In genomic region chr15:66803182-66803729, GRCh38 we compare ENCODE assay signal across 1 cellular context.
A peak's percentile ranks its signal among the peaks of the same experiment; 100 is the strongest.
TF ChIP-seq lines count a peak whose summit lies in the region.

No MANE protein-coding gene starts in this region.

TF ChIP-seq in HEK293, 187 proteins besides CTCF, POLR2A, EP300 and RAD21 (continued from another document and continues in another):
- no peak for TF ChIP-seq PRDM6 (tag by site-specific recombination; IDR thresholded peaks at IDR 0.05)
- TF ChIP-seq GLI2 (tag by site-specific recombination; IDR thresholded peaks at IDR 0.05; ENCODE audit: borderline replicate concordance, low read depth), result no peak
- peak; percentile 48; the same call in 1 of the 2 replicates for TF ChIP-seq PBX3 (CRISPR knock-in tag; IDR thresholded peaks at IDR 0.05)
- TF ChIP-seq, protein P1, sequence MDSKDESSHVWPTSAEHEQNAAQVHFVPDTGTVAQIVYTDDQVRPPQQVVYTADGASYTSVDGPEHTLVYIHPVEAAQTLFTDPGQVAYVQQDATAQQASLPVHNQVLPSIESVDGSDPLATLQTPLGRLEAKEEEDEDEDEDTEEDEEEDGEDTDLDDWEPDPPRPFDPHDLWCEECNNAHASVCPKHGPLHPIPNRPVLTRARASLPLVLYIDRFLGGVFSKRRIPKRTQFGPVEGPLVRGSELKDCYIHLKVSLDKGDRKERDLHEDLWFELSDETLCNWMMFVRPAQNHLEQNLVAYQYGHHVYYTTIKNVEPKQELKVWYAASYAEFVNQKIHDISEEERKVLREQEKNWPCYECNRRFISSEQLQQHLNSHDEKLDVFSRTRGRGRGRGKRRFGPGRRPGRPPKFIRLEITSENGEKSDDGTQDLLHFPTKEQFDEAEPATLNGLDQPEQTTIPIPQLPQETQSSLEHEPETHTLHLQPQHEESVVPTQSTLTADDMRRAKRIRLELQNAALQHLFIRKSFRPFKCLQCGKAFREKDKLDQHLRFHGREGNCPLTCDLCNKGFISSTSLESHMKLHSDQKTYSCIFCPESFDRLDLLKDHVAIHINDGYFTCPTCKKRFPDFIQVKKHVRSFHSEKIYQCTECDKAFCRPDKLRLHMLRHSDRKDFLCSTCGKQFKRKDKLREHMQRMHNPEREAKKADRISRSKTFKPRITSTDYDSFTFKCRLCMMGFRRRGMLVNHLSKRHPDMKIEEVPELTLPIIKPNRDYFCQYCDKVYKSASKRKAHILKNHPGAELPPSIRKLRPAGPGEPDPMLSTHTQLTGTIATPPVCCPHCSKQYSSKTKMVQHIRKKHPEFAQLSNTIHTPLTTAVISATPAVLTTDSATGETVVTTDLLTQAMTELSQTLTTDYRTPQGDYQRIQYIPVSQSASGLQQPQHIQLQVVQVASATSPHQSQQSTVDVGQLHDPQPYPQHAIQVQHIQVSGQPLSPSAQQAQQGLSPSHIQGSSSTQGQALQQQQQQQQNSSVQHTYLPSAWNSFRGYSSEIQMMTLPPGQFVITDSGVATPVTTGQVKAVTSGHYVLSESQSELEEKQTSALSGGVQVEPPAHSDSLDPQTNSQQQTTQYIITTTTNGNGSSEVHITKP (tag by site-specific recombination; IDR thresholded peaks at IDR 0.05), result peak; percentile 72
- TF ChIP-seq ZFHX2 (tag by site-specific recombination; conservative IDR thresholded peaks at IDR 0.05), result peak; percentile 47
- TF ChIP-seq ZNF560 (tag by site-specific recombination; IDR thresholded peaks at IDR 0.05; ENCODE audit: borderline replicate concordance), result no peak
- TF ChIP-seq, protein P2, sequence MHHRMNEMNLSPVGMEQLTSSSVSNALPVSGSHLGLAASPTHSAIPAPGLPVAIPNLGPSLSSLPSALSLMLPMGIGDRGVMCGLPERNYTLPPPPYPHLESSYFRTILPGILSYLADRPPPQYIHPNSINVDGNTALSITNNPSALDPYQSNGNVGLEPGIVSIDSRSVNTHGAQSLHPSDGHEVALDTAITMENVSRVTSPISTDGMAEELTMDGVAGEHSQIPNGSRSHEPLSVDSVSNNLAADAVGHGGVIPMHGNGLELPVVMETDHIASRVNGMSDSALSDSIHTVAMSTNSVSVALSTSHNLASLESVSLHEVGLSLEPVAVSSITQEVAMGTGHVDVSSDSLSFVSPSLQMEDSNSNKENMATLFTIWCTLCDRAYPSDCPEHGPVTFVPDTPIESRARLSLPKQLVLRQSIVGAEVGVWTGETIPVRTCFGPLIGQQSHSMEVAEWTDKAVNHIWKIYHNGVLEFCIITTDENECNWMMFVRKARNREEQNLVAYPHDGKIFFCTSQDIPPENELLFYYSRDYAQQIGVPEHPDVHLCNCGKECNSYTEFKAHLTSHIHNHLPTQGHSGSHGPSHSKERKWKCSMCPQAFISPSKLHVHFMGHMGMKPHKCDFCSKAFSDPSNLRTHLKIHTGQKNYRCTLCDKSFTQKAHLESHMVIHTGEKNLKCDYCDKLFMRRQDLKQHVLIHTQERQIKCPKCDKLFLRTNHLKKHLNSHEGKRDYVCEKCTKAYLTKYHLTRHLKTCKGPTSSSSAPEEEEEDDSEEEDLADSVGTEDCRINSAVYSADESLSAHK (tag by site-specific recombination; IDR thresholded peaks at IDR 0.05), result no peak
- no peak for TF ChIP-seq AEBP2 (tag by site-specific recombination; IDR thresholded peaks at IDR 0.05; ENCODE audit: borderline replicate concordance)
- peak; percentile 63; the same call in 1 of the 2 replicates for TF ChIP-seq KLF10 (tag by site-specific recombination; IDR thresholded peaks at IDR 0.05)
- no peak for TF ChIP-seq ZNF501 (tag by site-specific recombination; IDR thresholded peaks at IDR 0.05)
- TF ChIP-seq ZNF18 (tag by site-specific recombination; IDR thresholded peaks at IDR 0.05), result no peak
- TF ChIP-seq, protein P3, sequence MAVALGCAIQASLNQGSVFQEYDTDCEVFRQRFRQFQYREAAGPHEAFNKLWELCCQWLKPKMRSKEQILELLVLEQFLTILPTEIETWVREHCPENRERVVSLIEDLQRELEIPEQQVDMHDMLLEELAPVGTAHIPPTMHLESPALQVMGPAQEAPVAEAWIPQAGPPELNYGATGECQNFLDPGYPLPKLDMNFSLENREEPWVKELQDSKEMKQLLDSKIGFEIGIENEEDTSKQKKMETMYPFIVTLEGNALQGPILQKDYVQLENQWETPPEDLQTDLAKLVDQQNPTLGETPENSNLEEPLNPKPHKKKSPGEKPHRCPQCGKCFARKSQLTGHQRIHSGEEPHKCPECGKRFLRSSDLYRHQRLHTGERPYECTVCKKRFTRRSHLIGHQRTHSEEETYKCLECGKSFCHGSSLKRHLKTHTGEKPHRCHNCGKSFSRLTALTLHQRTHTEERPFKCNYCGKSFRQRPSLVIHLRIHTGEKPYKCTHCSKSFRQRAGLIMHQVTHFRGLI (tag by site-specific recombination; IDR thresholded peaks at IDR 0.05), result no peak
- TF ChIP-seq, protein P4, sequence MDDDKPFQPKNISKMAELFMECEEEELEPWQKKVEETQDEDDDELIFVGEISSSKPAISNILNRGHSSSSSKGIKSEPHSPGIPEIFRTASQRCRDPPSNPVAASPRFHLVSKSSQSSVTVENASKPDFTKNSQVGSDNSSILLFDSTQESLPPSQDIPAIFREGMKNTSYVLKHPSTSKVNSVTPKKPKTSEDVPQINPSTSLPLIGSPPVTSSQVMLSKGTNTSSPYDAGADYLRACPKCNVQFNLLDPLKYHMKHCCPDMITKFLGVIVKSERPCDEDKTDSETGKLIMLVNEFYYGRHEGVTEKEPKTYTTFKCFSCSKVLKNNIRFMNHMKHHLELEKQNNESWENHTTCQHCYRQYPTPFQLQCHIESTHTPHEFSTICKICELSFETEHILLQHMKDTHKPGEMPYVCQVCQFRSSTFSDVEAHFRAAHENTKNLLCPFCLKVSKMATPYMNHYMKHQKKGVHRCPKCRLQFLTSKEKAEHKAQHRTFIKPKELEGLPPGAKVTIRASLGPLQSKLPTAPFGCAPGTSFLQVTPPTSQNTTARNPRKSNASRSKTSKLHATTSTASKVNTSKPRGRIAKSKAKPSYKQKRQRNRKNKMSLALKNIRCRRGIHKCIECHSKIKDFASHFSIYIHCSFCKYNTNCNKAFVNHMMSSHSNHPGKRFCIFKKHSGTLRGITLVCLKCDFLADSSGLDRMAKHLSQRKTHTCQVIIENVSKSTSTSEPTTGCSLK (tag by site-specific recombination; IDR thresholded peaks at IDR 0.05), result no peak
- TF ChIP-seq HOXD13 (CRISPR knock-in tag; IDR thresholded peaks at IDR 0.05; ENCODE audit: borderline replicate concordance), result no peak
- TF ChIP-seq, protein P5, sequence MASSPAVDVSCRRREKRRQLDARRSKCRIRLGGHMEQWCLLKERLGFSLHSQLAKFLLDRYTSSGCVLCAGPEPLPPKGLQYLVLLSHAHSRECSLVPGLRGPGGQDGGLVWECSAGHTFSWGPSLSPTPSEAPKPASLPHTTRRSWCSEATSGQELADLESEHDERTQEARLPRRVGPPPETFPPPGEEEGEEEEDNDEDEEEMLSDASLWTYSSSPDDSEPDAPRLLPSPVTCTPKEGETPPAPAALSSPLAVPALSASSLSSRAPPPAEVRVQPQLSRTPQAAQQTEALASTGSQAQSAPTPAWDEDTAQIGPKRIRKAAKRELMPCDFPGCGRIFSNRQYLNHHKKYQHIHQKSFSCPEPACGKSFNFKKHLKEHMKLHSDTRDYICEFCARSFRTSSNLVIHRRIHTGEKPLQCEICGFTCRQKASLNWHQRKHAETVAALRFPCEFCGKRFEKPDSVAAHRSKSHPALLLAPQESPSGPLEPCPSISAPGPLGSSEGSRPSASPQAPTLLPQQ (tag by site-specific recombination; IDR thresholded peaks at IDR 0.05), result peak; percentile 78
- peak; percentile 76; the same call in 1 of the 2 replicates for TF ChIP-seq ZNF660 (tag by site-specific recombination; IDR thresholded peaks at IDR 0.05)
- TF ChIP-seq ZNF112 (tag by site-specific recombination; IDR thresholded peaks at IDR 0.05), result no peak
- no peak for TF ChIP-seq ZNF677 (tag by site-specific recombination; IDR thresholded peaks at IDR 0.05)
- no peak for TF ChIP-seq TCF7L2 (IDR thresholded peaks at IDR 0.05; ENCODE audit: borderline replicate concordance, low read depth, low read length)
- no peak for TF ChIP-seq ZNF843 (tag by site-specific recombination; IDR thresholded peaks at IDR 0.05)
- no peak for TF ChIP-seq ZNF404 (tag by site-specific recombination; IDR thresholded peaks at IDR 0.05)
- no peak for TF ChIP-seq ZNF292 (tag by site-specific recombination; IDR thresholded peaks at IDR 0.05; ENCODE audit: borderline replicate concordance, low read depth)
- no peak for TF ChIP-seq ZNF174 (tag by site-specific recombination; IDR thresholded peaks at IDR 0.05)
- TF ChIP-seq ZSCAN30 (tag by site-specific recombination; IDR thresholded peaks at IDR 0.05), result peak; percentile 70; the same call in 1 of the 2 replicates
- TF ChIP-seq, protein P6, sequence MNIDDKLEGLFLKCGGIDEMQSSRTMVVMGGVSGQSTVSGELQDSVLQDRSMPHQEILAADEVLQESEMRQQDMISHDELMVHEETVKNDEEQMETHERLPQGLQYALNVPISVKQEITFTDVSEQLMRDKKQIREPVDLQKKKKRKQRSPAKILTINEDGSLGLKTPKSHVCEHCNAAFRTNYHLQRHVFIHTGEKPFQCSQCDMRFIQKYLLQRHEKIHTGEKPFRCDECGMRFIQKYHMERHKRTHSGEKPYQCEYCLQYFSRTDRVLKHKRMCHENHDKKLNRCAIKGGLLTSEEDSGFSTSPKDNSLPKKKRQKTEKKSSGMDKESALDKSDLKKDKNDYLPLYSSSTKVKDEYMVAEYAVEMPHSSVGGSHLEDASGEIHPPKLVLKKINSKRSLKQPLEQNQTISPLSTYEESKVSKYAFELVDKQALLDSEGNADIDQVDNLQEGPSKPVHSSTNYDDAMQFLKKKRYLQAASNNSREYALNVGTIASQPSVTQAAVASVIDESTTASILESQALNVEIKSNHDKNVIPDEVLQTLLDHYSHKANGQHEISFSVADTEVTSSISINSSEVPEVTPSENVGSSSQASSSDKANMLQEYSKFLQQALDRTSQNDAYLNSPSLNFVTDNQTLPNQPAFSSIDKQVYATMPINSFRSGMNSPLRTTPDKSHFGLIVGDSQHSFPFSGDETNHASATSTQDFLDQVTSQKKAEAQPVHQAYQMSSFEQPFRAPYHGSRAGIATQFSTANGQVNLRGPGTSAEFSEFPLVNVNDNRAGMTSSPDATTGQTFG (tag by site-specific recombination; IDR thresholded peaks at IDR 0.05; ENCODE audit: borderline replicate concordance), result no peak
- TF ChIP-seq ZNF19 (tag by site-specific recombination; IDR thresholded peaks at IDR 0.05; ENCODE audit: low read depth), result no peak
- no peak for TF ChIP-seq ZNF175 (tag by site-specific recombination; IDR thresholded peaks at IDR 0.05)
- TF ChIP-seq SP2 (tag by site-specific recombination; IDR thresholded peaks at IDR 0.05), result 0 out of 2 replicates have a peak, but pooled peaks have one; percentile 17
- TF ChIP-seq, protein P7, sequence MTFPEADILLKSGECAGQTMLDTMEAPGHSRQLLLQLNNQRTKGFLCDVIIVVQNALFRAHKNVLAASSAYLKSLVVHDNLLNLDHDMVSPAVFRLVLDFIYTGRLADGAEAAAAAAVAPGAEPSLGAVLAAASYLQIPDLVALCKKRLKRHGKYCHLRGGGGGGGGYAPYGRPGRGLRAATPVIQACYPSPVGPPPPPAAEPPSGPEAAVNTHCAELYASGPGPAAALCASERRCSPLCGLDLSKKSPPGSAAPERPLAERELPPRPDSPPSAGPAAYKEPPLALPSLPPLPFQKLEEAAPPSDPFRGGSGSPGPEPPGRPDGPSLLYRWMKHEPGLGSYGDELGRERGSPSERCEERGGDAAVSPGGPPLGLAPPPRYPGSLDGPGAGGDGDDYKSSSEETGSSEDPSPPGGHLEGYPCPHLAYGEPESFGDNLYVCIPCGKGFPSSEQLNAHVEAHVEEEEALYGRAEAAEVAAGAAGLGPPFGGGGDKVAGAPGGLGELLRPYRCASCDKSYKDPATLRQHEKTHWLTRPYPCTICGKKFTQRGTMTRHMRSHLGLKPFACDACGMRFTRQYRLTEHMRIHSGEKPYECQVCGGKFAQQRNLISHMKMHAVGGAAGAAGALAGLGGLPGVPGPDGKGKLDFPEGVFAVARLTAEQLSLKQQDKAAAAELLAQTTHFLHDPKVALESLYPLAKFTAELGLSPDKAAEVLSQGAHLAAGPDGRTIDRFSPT (tag by site-specific recombination; IDR thresholded peaks at IDR 0.05), result peak; percentile 96
- TF ChIP-seq ZNF777 (tag by site-specific recombination; IDR thresholded peaks at IDR 0.05; ENCODE audit: borderline replicate concordance), result no peak
